ENCODE assay signal across 22 cellular contexts in the genomic region with DNA sequence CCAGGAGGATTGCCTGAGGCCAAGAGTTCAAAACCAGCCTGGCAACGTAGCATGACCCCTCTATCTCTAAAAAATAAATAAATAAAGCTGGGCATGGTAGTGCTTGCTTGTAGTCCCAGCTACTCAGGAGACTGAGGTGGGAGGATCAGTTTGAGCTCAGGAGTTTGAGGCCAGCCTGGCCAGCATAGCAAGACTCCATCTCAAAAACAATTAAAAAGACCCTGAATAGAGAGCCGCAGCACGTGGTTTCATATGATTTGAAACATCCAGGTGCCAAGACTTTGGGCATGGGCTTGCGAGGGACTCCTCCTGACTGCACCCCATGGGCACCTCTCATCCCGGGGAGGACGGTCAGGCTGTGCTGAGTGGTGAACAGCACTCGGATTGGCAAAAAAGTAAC.
"Had no signal": no experiment of that assay in that cellular context is flagged by ENCODE, and none has a peak within 500 bp of the region (broad histone marks: within the 10 kb centered on the region; RNA-seq: fewer than 3 reads in every experiment).

No MANE protein-coding gene starts in this region.

- H3K27ac ChIP-seq: heart left ventricle, left ventricle myocardium inferior, neural progenitor cell, ovary had no signal

- H3K27me3 ChIP-seq: neural progenitor cell, ovary had no signal

- H3K4me3 ChIP-seq: dorsolateral prefrontal cortex, heart left ventricle, left ventricle myocardium inferior, lung, neural progenitor cell, ovary, smooth muscle cell had no signal

- H3K27ac Mint-ChIP-seq: immature natural killer cell; natural killer cell treated with Interleukin-12 subunit alpha and Interleukin-12 subunit beta and Interleukin-15 and Interleukin-18, amount 100 ng/mL, for 72 hours; progenitor cell of endocrine pancreas had no signal

- ATAC-seq: heart left ventricle; natural killer cell treated with Interleukin-12 subunit alpha and Interleukin-12 subunit beta and Interleukin-15 and Interleukin-18, amount 100 ng/mL, for 72 hours; right cardiac atrium had no signal

- H3K9me3 ChIP-seq: heart left ventricle, left ventricle myocardium inferior, ovary had no signal

- H3K9ac ChIP-seq: neural progenitor cell had no signal

- H3K36me3 ChIP-seq: heart left ventricle, left ventricle myocardium inferior, neural progenitor cell, ovary had no signal

- DNase-seq: cortex of kidney; dorsolateral prefrontal cortex; effector CD8-positive, alpha-beta T cell; heart left ventricle; hippocampal formation; immature natural killer cell; left ventricle myocardium inferior; mesenchymal stem cell; midbrain; nucleus accumbens; ovary; right cardiac atrium; stimulated activated CD4-positive, alpha-beta T cell treated with anti-CD3 and anti-CD28 coated beads, Interleukin-2, amount 100 ng/mL, for 48 hours; stimulated activated naive CD4-positive, alpha-beta T cell treated with Interleukin-2 at 50 U/mL for 16 hours; trophoblast cell had no signal

- H3K9me3 Mint-ChIP-seq: immature natural killer cell; natural killer cell treated with Interleukin-12 subunit alpha and Interleukin-12 subunit beta and Interleukin-15 and Interleukin-18, amount 100 ng/mL, for 72 hours had no signal

- H2AFZ ChIP-seq: neural progenitor cell had no signal

- H3K4me1 ChIP-seq: heart left ventricle, left ventricle myocardium inferior had no signal

- H3K4me2 ChIP-seq: neural progenitor cell, smooth muscle cell had no signal

- H3K4me1 Mint-ChIP-seq: immature natural killer cell had no signal

- FAIRE-seq: frontal cortex, keratinocyte had no signal

- H3K4me3 Mint-ChIP-seq: immature natural killer cell; natural killer cell treated with Interleukin-12 subunit alpha and Interleukin-12 subunit beta and Interleukin-15 and Interleukin-18, amount 100 ng/mL, for 72 hours; neural progenitor cell had no signal
